In genomic region chr6:19833947-19834346, GRCh38 we compare ENCODE assay signal across 15 cellular contexts. TPM values are rescaled to one million over a fixed set of nuclear protein-coding genes. Genes with fewer than 3 reads are reported as not detected.
"Had no signal": no experiment of that assay in that cellular context is flagged by ENCODE, and none has a peak within 500 bp of the region (broad histone marks: within the 10 kb centered on the region; RNA-seq: fewer than 3 reads in every experiment).

No MANE protein-coding gene starts in this region.

- ATAC-seq: activated CD4-positive, alpha-beta T cell treated with anti-CD3 and anti-CD28 coated beads for 36 hours; left ventricle myocardium superior; stimulated activated effector memory CD8-positive, alpha-beta T cell treated with anti-CD3 and anti-CD28 coated beads, Interleukin-12 subunit alpha, Interleukin-12 subunit beta, amount 100 ng/mL, for 72 hours; T-helper 17 cell had no signal

- H3K36me3 ChIP-seq: prostate gland, sigmoid colon, vagina had no signal

- H3K27me3 ChIP-seq: thyroid gland, vagina had no signal

- H3K9me3 ChIP-seq: prostate gland, sigmoid colon, thyroid gland, vagina had no signal

- H3K4me3 ChIP-seq: prostate gland, sigmoid colon, thyroid gland, vagina had no signal

- DNase-seq: activated CD4-positive, alpha-beta memory T cell treated with anti-CD3 and anti-CD28 coated beads, Interleukin-2, amount 10 ng/mL, durations not matched to agents 7 days and 5 days; activated CD4-positive, alpha-beta T cell treated with anti-CD3 and anti-CD28 coated beads for 36 hours; activated naive CD4-positive, alpha-beta T cell treated with anti-CD3 and anti-CD28 coated beads, Interleukin-2, amount 10 ng/mL, durations not matched to agents 7 days and 5 days; activated T-cell treated with anti-CD3 and anti-CD28 coated beads, Interleukin-2, amount 50 U/mL, for 24 hours; erythroblast; hypothalamus; left ventricle myocardium superior; nephron progenitor cell; occipital lobe; sigmoid colon; T-helper 17 cell; thyroid gland had no signal

- H3K27ac ChIP-seq: prostate gland, sigmoid colon, thyroid gland, vagina had no signal

- H3K4me1 ChIP-seq: prostate gland had no signal

RNA-seq across cellular contexts. Expression of gene ID4, which starts 3.2 kb away (rescaled TPM):
- total RNA-seq: activated CD4-positive, alpha-beta memory T cell treated with anti-CD3 and anti-CD28 coated beads, Interleukin-2, amount 10 ng/mL, durations not matched to agents 7 days and 5 days; activated CD4-positive, alpha-beta T cell treated with anti-CD3 and anti-CD28 coated beads for 36 hours; T-helper 17 cell had no signal
